ENCODE assay signal across 9 cellular contexts in genomic region chr6:130575971-130576370, GRCh38.
A peak's percentile ranks its signal among the peaks of the same experiment; 100 is the strongest.
DNase-seq lines count a peak whose midpoint lies in the region; ATAC-seq, FAIRE-seq and TF ChIP-seq lines count a peak whose summit lies in the region.
"Had no signal": no experiment of that assay in that cellular context is flagged by ENCODE, and none has a peak within 500 bp of the region (broad histone marks: within the 10 kb centered on the region; RNA-seq: fewer than 3 reads in every experiment).

No MANE protein-coding gene starts in this region.

- peak; percentile 8 for DNase-seq in activated CD4-positive, alpha-beta T cell treated with anti-CD3 and anti-CD28 coated beads for 1 hour
- DNase-seq in natural killer cell, result peak; percentile 25
- DNase-seq in HT-29 (ENCODE audit: low spot score), result no peak
- DNase-seq in effector CD8-positive, alpha-beta T cell (lab: John Stamatoyannopoulos, UW), result no peak
- DNase-seq in iPS-NIHi7 (ENCODE audit: extremely low spot score), result no peak
- DNase-seq in urothelium cell line (ENCODE audit: low spot score), result no peak

- peak overlapping the region; percentile 24 to 68 for H3K27ac Mint-ChIP-seq in natural killer cell

- FAIRE-seq in urothelium cell line (lab: Jason Lieb, UNC), result no peak
- FAIRE-seq: endometrium had no signal

- peaks cover 6% of the 10 kb centered on the region for H3K36me3 Mint-ChIP-seq in natural killer cell

- H3K4me3 Mint-ChIP-seq in natural killer cell, result peak overlapping the region; percentile 70

- no peaks in the 10 kb centered on the region for H3K9me3 Mint-ChIP-seq in natural killer cell

- intact Hi-C loops in natural killer cell (cut with micrococcal nuclease), result no loop called here

- peaks cover 32 to 39% of the 10 kb centered on the region in 2 donors for H3K4me1 Mint-ChIP-seq in natural killer cell

- TF ChIP-seq CTCF in natural killer cell (IDR thresholded peaks at IDR 0.05), result no peak

- peak; percentile 100 for ATAC-seq in GM18861 (IDR thresholded peaks at IDR 0.05; ENCODE audit: unreplicated experiment)
- ATAC-seq in HG02970 (IDR thresholded peaks at IDR 0.05; ENCODE audit: low FRiP score, unreplicated experiment), result peak; percentile 99
- peak; percentile 80 to 96 (median 85) for ATAC-seq in natural killer cell

- H3K27me3 Mint-ChIP-seq in natural killer cell (ENCODE audit: low read depth in 2 of 2), result peaks cover 0 to 6% of the 10 kb centered on the region in 2 donors

Comparison
In these comparisons a context has a peak if more than half of its experiments do, and no peak if none do; other contexts are left out.
1. DNase-seq: peak in activated CD4-positive, alpha-beta T cell treated with anti-CD3 and anti-CD28 coated beads for 1 hour (single experiment) and natural killer cell (single experiment); none in HT-29 (single experiment), effector CD8-positive, alpha-beta T cell (single experiment), iPS-NIHi7 (single experiment) and urothelium cell line (single experiment).
2. Peak in every context shown above with its lines, with median percentiles within 50 percentile points of each other: ATAC-seq.